In the genomic region with DNA sequence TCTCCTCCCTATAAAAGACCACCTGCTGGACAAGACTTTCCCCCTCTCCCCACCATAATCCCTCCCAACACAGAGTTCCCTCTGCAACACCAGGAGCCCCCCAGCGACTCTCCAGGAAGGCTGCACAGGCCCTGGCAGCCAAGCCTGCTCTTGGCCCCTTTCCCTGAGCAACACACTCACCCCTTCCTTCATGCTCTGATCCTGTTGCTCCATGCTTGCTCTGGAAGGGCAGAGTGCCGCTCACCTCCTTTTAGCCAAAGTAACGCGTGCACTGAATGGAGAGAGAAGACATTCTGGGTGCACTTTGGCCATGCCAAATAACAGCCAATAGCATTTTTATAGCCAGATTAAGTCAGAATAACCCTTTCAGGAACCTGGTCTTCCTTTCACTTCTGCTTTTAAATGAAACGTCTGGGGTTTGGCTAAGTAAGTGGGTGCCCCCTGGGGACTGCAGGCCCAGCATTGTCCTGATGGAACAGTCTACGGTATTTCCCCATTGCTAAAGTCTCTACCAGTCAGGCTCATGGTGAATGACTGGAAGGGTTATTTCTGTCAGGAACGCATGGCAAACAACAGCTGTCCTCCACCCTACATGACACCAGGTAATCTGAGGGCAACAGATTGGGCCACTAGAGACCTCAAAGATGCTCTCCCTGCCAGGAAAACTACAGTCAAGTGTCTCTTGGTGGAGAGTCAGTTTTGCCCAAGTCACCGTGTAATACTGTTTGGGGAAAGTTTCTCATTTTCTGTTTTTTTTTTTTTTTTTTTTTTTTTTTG, we compare ENCODE assay signal across 9 cellular contexts. TPM values are rescaled to one million over a fixed set of nuclear protein-coding genes. Genes with fewer than 3 reads are reported as not detected.
DNase-seq lines count a peak whose midpoint lies in the region; ATAC-seq and TF ChIP-seq lines count a peak whose summit lies in the region.
"Had no signal": no experiment of that assay in that cellular context is flagged by ENCODE, and none has a peak within 500 bp of the region (broad histone marks: within the 10 kb centered on the region; RNA-seq: fewer than 3 reads in every experiment).

A gene with protein sequence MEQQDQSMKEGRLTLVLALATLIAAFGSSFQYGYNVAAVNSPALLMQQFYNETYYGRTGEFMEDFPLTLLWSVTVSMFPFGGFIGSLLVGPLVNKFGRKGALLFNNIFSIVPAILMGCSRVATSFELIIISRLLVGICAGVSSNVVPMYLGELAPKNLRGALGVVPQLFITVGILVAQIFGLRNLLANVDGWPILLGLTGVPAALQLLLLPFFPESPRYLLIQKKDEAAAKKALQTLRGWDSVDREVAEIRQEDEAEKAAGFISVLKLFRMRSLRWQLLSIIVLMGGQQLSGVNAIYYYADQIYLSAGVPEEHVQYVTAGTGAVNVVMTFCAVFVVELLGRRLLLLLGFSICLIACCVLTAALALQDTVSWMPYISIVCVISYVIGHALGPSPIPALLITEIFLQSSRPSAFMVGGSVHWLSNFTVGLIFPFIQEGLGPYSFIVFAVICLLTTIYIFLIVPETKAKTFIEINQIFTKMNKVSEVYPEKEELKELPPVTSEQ (minus strand): TSS at position 312 of the 777 bp plus-strand sequence. CDS start 99 bp downstream, at position 213.

- no peaks in the 10 kb centered on the region for H3K9me3 ChIP-seq in neural progenitor cell (ENCODE audit: low read depth)

- no peak within 1 kb of the TSS for H3K4me3 ChIP-seq in neural progenitor cell

- no peaks in the 10 kb centered on the region for H3K36me3 ChIP-seq in neural progenitor cell

- DNase-seq in Kasumi-1 (lab: John Stamatoyannopoulos, UW), result peak; percentile 85
- no peak for DNase-seq in central memory CD8-positive, alpha-beta T cell (ENCODE audit: low spot score in 2 of 2)
- DNase-seq in neural progenitor cell (ENCODE audit: low spot score), result peak; percentile 57
- no peak for DNase-seq in stimulated activated naive CD4-positive, alpha-beta T cell (lab: John Stamatoyannopoulos, UW)
- no peak for DNase-seq in NCI-H748 (lab: John Stamatoyannopoulos, UW; ENCODE audit: unreplicated experiment)
- DNase-seq in glomerular visceral epithelial cell (ENCODE audit: extremely low spot score), result no peak

- H3K79me2 ChIP-seq in neural progenitor cell (ENCODE audit: low read depth), result no peaks in the 10 kb centered on the region

- peak; percentile 89 for ATAC-seq in GM18502 (IDR thresholded peaks at IDR 0.05; ENCODE audit: poor library complexity, unreplicated experiment)
- ATAC-seq in GM21786 (IDR thresholded peaks at IDR 0.05; ENCODE audit: unreplicated experiment), result peak; percentile 95
- ATAC-seq in central memory CD8-positive, alpha-beta T cell (replicated peaks; ENCODE audit: extremely low read depth, poor library complexity, severe bottlenecking), result no peak
- ATAC-seq: Panc1 had no signal

- no peaks in the 10 kb centered on the region for H4K20me1 ChIP-seq in neural progenitor cell (ENCODE audit: low read depth)

- peaks cover 15% of the 10 kb centered on the region for H3F3A ChIP-seq in neural progenitor cell (ENCODE audit: low read depth)

- H3K4me3 Mint-ChIP-seq in central memory CD8-positive, alpha-beta T cell, result peak within 1 kb of the TSS; percentile 26
- peak within 1 kb of the TSS; percentile 57 for H3K4me3 Mint-ChIP-seq in neural progenitor cell

- H3K9ac ChIP-seq in neural progenitor cell, result no peak within 1 kb of the TSS

- peaks cover 5% of the 10 kb centered on the region for H3K4me1 Mint-ChIP-seq in central memory CD8-positive, alpha-beta T cell
- H3K4me1 Mint-ChIP-seq in neural progenitor cell, result peaks cover 47% of the 10 kb centered on the region

- H2AFZ ChIP-seq in neural progenitor cell (replicated peaks), result peak within 1 kb of the TSS; percentile 31

- no peak within 1 kb of the TSS for H3K27ac Mint-ChIP-seq in central memory CD8-positive, alpha-beta T cell (ENCODE audit: low read depth)
- peak within 1 kb of the TSS; percentile 84 for H3K27ac Mint-ChIP-seq in neural progenitor cell

- H3K36me3 Mint-ChIP-seq in central memory CD8-positive, alpha-beta T cell (ENCODE audit: insufficient read depth), result no peaks in the 10 kb centered on the region
- H3K36me3 Mint-ChIP-seq in neural progenitor cell, result no peaks in the 10 kb centered on the region

- no peak for TF ChIP-seq CTCF in neural progenitor cell (IDR thresholded peaks at IDR 0.05)

- no peaks in the 10 kb centered on the region for H3K27me3 ChIP-seq in neural progenitor cell

- H3K27ac ChIP-seq in neural progenitor cell, result peak within 1 kb of the TSS; percentile 75

- peaks cover 40% of the 10 kb centered on the region for H3K27me3 Mint-ChIP-seq in central memory CD8-positive, alpha-beta T cell
- H3K27me3 Mint-ChIP-seq in neural progenitor cell (ENCODE audit: insufficient read depth, low read depth), result peaks cover 8% of the 10 kb centered on the region

- no peaks in the 10 kb centered on the region for H3K9me3 Mint-ChIP-seq in central memory CD8-positive, alpha-beta T cell
- H3K9me3 Mint-ChIP-seq in neural progenitor cell, result no peaks in the 10 kb centered on the region

- H3K4me2 ChIP-seq in neural progenitor cell, result peak within 1 kb of the TSS; percentile 71

- peaks cover 19% of the 10 kb centered on the region for H3K4me1 ChIP-seq in neural progenitor cell

RNA-seq across cellular contexts. Expression of the gene that starts here (rescaled TPM):
- total RNA-seq in neural progenitor cell (ENCODE audit: low replicate concordance), result not detected in 2 replicates

Comparison
In these comparisons a context has a peak if more than half of its experiments do, and no peak if none do; other contexts are left out.
1. Peak in DNase-seq, H3K27ac ChIP-seq and H3K4me2 ChIP-seq in neural progenitor cell; RNA of the gene not detected or under 1 TPM.
2. DNase-seq: peak in Kasumi-1 (2 of 2); none in central memory CD8-positive, alpha-beta T cell (0 of 2), stimulated activated naive CD4-positive, alpha-beta T cell (0 of 6), NCI-H748 (single experiment) and glomerular visceral epithelial cell (single experiment).